26 cellular contexts compared by ENCODE assay signal in the genomic region with DNA sequence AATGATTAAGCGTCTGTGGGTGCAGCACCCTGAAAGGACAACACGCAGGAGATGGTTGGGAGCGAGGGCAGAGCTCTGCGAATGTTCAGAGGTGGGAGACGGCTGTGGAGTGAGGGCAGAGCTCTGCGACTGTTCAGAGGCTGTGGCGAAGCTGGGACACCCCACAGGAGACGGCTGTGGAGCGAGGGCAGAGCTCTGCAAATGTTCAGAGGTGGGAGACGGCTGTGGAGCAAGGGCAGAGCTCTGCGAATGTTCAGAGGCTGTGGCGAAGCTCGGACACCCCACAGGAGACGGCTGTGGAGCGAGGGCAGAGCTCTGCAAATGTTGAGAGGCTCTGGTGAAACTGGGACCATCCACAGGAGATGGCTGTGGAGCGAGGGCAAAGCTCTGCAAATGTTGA. TPM values are rescaled to one million over a fixed set of nuclear protein-coding genes. Genes with fewer than 3 reads are reported as not detected.
DNase-seq lines count a peak whose midpoint lies in the region; ATAC-seq, FAIRE-seq and TF ChIP-seq lines count a peak whose summit lies in the region.
"Had no signal": no experiment of that assay in that cellular context is flagged by ENCODE, and none has a peak within 500 bp of the region (broad histone marks: within the 10 kb centered on the region; RNA-seq: fewer than 3 reads in every experiment).

No MANE protein-coding gene starts in this region.

- no peak overlapping the region for H2BK5ac ChIP-seq in H1 (ENCODE audit: low read depth, low read length)
- H2BK5ac ChIP-seq in neuronal stem cell (ENCODE audit: low read length): no peak overlapping the region

- H3K4me1 Mint-ChIP-seq in activated naive CD8-positive, alpha-beta T cell (ENCODE audit: low read depth): peaks cover 6% of the 10 kb centered on the region
- peaks cover 2% of the 10 kb centered on the region for H3K4me1 Mint-ChIP-seq in activated naive CD8-positive, alpha-beta T cell treated with anti-CD3 and anti-CD28 coated beads, Interleukin-2, amount 50 U/mL, for 24 hours
- peaks cover 5% of the 10 kb centered on the region for H3K4me1 Mint-ChIP-seq in activated T-cell treated with anti-CD3 and anti-CD28 coated beads, Interleukin-2, amount 50 U/mL, for 24 hours (ENCODE audit: low read depth)
- H3K4me1 Mint-ChIP-seq: CD4-positive, CD25-positive, alpha-beta regulatory T cell had no signal

- H4K5ac ChIP-seq in H1 (ENCODE audit: insufficient read length, low read depth, low read length): no peak overlapping the region

- no peak overlapping the region for H3K4ac ChIP-seq in H1 (replicated peaks; ENCODE audit: insufficient read length, low read depth, low read length)
- H3K4ac ChIP-seq in neuronal stem cell (ENCODE audit: low read length): no peak overlapping the region

- H3K23ac ChIP-seq in H1 (ENCODE audit: insufficient read length) (no peak overlapping the region), neuronal stem cell (ENCODE audit: low read depth, low read length, poor library complexity) (no peak overlapping the region)

- no peaks in the 10 kb centered on the region for H3K36me3 Mint-ChIP-seq in activated naive CD8-positive, alpha-beta T cell
- no peaks in the 10 kb centered on the region for H3K36me3 Mint-ChIP-seq in activated naive CD8-positive, alpha-beta T cell treated with anti-CD3 and anti-CD28 coated beads, Interleukin-2, amount 50 U/mL, for 24 hours (ENCODE audit: low read depth)
- H3K36me3 Mint-ChIP-seq in activated T-cell treated with anti-CD3 and anti-CD28 coated beads, Interleukin-2, amount 50 U/mL, for 24 hours (ENCODE audit: low read depth): no peaks in the 10 kb centered on the region
- H3K36me3 Mint-ChIP-seq: CD4-positive, CD25-positive, alpha-beta regulatory T cell had no signal

- H3K4me2 ChIP-seq in H1 (ENCODE audit: insufficient read depth in 1 of 2, low read depth in 2 of 2, low read length in 2 of 2) (no peak overlapping the region), neuronal stem cell (ENCODE audit: insufficient read depth, low read length, poor library complexity, severe bottlenecking) (no peak overlapping the region)
- H3K4me2 ChIP-seq: GM23338 had no signal

- H2AFZ ChIP-seq in H1 (ENCODE audit: low read length): no peak overlapping the region
- no peak overlapping the region for H2AFZ ChIP-seq in neuronal stem cell (ENCODE audit: low read length)
- H2AFZ ChIP-seq: GM23338 had no signal

- H2BK20ac ChIP-seq in H1 (ENCODE audit: low read length): 0 out of 2 replicates have a peak overlapping the region, but pooled peaks have one; percentile 44

- no peak for TF ChIP-seq RAD21 in H1 (IDR thresholded peaks at IDR 0.05 in 1 of 2, conservative IDR thresholded peaks at IDR 0.05 in 1 of 2; ENCODE audit: low read depth in 2 of 2, low read length in 2 of 2)

- no peaks in the 10 kb centered on the region for H3K23me2 ChIP-seq in H1 (ENCODE audit: low read depth, low read length)

- no peak overlapping the region for H3K18ac ChIP-seq in H1 (ENCODE audit: extremely low read depth, low read length)
- no peak overlapping the region for H3K18ac ChIP-seq in neuronal stem cell (ENCODE audit: low read length)

- no peaks in the 10 kb centered on the region for H4K20me1 ChIP-seq in H1 (replicated peaks in 1 of 2; ENCODE audit: control insufficient read depth in 1 of 2, insufficient read depth in 2 of 2, low read length in 2 of 2)

- H3K27ac Mint-ChIP-seq in activated naive CD8-positive, alpha-beta T cell: peak overlapping the region; percentile 46
- no peak overlapping the region for H3K27ac Mint-ChIP-seq in activated naive CD8-positive, alpha-beta T cell treated with anti-CD3 and anti-CD28 coated beads, Interleukin-2, amount 50 U/mL, for 24 hours
- H3K27ac Mint-ChIP-seq in activated T-cell treated with anti-CD3 and anti-CD28 coated beads, Interleukin-2, amount 50 U/mL, for 24 hours: no peak overlapping the region
- H3K27ac Mint-ChIP-seq: GM23338 had no signal

- H3K36me3 ChIP-seq in H1 (ENCODE audit: control insufficient read depth in 2 of 4, insufficient read depth in 4 of 4, low read length in 3 of 4) (no peaks in the 10 kb centered on the region), neuronal stem cell (replicated peaks in 1 of 2; ENCODE audit: control insufficient read depth in 2 of 2, insufficient read depth in 2 of 2, low read length in 2 of 2) (no peaks in the 10 kb centered on the region)
- H3K36me3 ChIP-seq: BE2C had no signal

- H2AK5ac ChIP-seq in H1 (ENCODE audit: low read depth, low read length): no peak overlapping the region
- H2AK5ac ChIP-seq in neuronal stem cell (ENCODE audit: low read depth, low read length): no peak overlapping the region

- no peak overlapping the region for H2BK12ac ChIP-seq in H1 (ENCODE audit: low read depth, low read length)
- no peak overlapping the region for H2BK12ac ChIP-seq in neuronal stem cell (ENCODE audit: low read length)

- H3K4me1 ChIP-seq in H1 (replicated peaks in 1 of 4; ENCODE audit: control insufficient read depth in 3 of 4, insufficient read depth in 4 of 4, low read length in 3 of 4) (no peaks in the 10 kb centered on the region; a peak in 1 of 7 replicates), neuronal stem cell (ENCODE audit: control insufficient read depth in 2 of 2, insufficient read depth in 1 of 2, low read depth in 1 of 2, low read length in 2 of 2) (no peaks in the 10 kb centered on the region)
- H3K4me1 ChIP-seq: BE2C had no signal

- no peaks in the 10 kb centered on the region for H3K9me3 Mint-ChIP-seq in activated naive CD8-positive, alpha-beta T cell (ENCODE audit: low read depth)
- H3K9me3 Mint-ChIP-seq in activated naive CD8-positive, alpha-beta T cell treated with anti-CD3 and anti-CD28 coated beads, Interleukin-2, amount 50 U/mL, for 24 hours: peaks cover 7% of the 10 kb centered on the region
- H3K9me3 Mint-ChIP-seq in activated T-cell treated with anti-CD3 and anti-CD28 coated beads, Interleukin-2, amount 50 U/mL, for 24 hours: no peaks in the 10 kb centered on the region

- H4K91ac ChIP-seq in H1 (replicated peaks; ENCODE audit: insufficient read length, low read length) (no peak overlapping the region), neuronal stem cell (ENCODE audit: low read depth, low read length, poor library complexity) (no peak overlapping the region)

- H3K27me3 Mint-ChIP-seq in activated naive CD8-positive, alpha-beta T cell: no peaks in the 10 kb centered on the region
- H3K27me3 Mint-ChIP-seq in activated naive CD8-positive, alpha-beta T cell treated with anti-CD3 and anti-CD28 coated beads, Interleukin-2, amount 50 U/mL, for 24 hours: no peaks in the 10 kb centered on the region
- no peaks in the 10 kb centered on the region for H3K27me3 Mint-ChIP-seq in activated T-cell treated with anti-CD3 and anti-CD28 coated beads, Interleukin-2, amount 50 U/mL, for 24 hours

- H3K9ac ChIP-seq in H1 (replicated peaks in 1 of 4; ENCODE audit: extremely low read depth in 1 of 4, low read depth in 3 of 4, low read length in 3 of 4) (no peak overlapping the region), neuronal stem cell (ENCODE audit: low read depth, low read length, poor library complexity) (no peak overlapping the region)

- no peak overlapping the region for H3K56ac ChIP-seq in H1 (replicated peaks; ENCODE audit: insufficient read length, low read depth, low read length)

- H2BK120ac ChIP-seq in H1 (replicated peaks; ENCODE audit: low read depth, low read length) (no peak overlapping the region), neuronal stem cell (ENCODE audit: low read depth, low read length) (no peak overlapping the region)

- no peak overlapping the region for H3K4me3 ChIP-seq in H1 (ENCODE audit: extremely low read depth in 1 of 4, insufficient read depth in 2 of 4, low read depth in 3 of 4, low read length in 4 of 4)
- H3K4me3 ChIP-seq in neuronal stem cell (ENCODE audit: low read length in 2 of 2): no peak overlapping the region
- H3K4me3 ChIP-seq: GM23338 had no signal

- H3K27me3 ChIP-seq in H1 (replicated peaks in 1 of 4; ENCODE audit: control insufficient read depth in 3 of 4, extremely low read depth in 1 of 4, insufficient read depth in 3 of 4, low read length in 3 of 4): peaks cover 0 to 5% (median 1%) of the 10 kb centered on the region in 4 experiments; a peak in 2 of 7 replicates
- H3K27me3 ChIP-seq in neuronal stem cell (ENCODE audit: control insufficient read depth in 3 of 3, insufficient read depth in 3 of 3, low read depth in 1 of 3, low read length in 3 of 3): no peaks in the 10 kb centered on the region
- H3K27me3 ChIP-seq: BE2C had no signal

- POLR2A ChIA-PET in H1 (lab: Charles Lee; ENCODE audit: partially characterized antibody): interaction anchor here (0.6 kb wide), 1 partner anchor 717 kb away, joined by 4 read pairs; no protein-coding TSS in a partner anchor

- peaks cover 0 to 7% of the 10 kb centered on the region in 2 experiments; a peak in 1 of 4 replicates for H3K9me3 ChIP-seq in H1 (ENCODE audit: insufficient read depth in 2 of 2, low read depth in 1 of 2, low read length in 1 of 2)
- no peaks in the 10 kb centered on the region for H3K9me3 ChIP-seq in neuronal stem cell (replicated peaks in 1 of 2; ENCODE audit: control insufficient read depth in 2 of 2, insufficient read depth in 1 of 2, low read depth in 1 of 2, low read length in 2 of 2)
- H3K9me3 ChIP-seq: BE2C had no signal

- no peak for DNase-seq in activated naive CD8-positive, alpha-beta T cell treated with anti-CD3 and anti-CD28 coated beads, Interleukin-2, amount 50 U/mL, for 24 hours
- DNase-seq in H1 (ENCODE audit: low read depth in 1 of 2, low spot score in 2 of 2) (no peak), neuronal stem cell (ENCODE audit: low spot score) (no peak), NCI-H82 treated with DMSO at 0.1 percent for 48 hours (lab: John Stamatoyannopoulos, UW; ENCODE audit: unreplicated experiment) (no peak)
- DNase-seq in activated T-cell treated with anti-CD3 and anti-CD28 coated beads, Interleukin-2, amount 50 U/mL, for 24 hours: no peak
- no peak for DNase-seq in stimulated activated naive CD4-positive, alpha-beta T cell treated with Interleukin-2 at 50 U/mL for 16 hours (lab: John Stamatoyannopoulos, UW)
- DNase-seq: BE2C; CD4-positive, CD25-positive, alpha-beta regulatory T cell; COR-L47; DMS53; HCEC 1CT; IMR-90; KG1; MM.1S; NCI-H2029 treated with DMSO at 0.1 percent for 48 hours; NCI-H446 treated with DMSO at 0.1 percent for 48 hours; NCI-H526; NCI-H82; SHP77 treated with DMSO at 0.1 percent for 48 hours had no signal

- TF ChIP-seq POLR2A in H1 (IDR thresholded peaks at IDR 0.05; ENCODE audit: control extremely low read depth in 1 of 2, low read depth in 2 of 2, low read length in 2 of 2): no peak

- H2BK15ac ChIP-seq in H1 (ENCODE audit: low read length) (no peak overlapping the region), neuronal stem cell (ENCODE audit: low read length) (no peak overlapping the region)

- H3K79me2 ChIP-seq in H1 (ENCODE audit: control insufficient read depth in 1 of 2, insufficient read depth in 2 of 2, low read length in 2 of 2): no peaks in the 10 kb centered on the region

- no peak overlapping the region for H4K8ac ChIP-seq in H1 (ENCODE audit: extremely low read depth, insufficient read depth, low read length)
- H4K8ac ChIP-seq in neuronal stem cell (ENCODE audit: low read depth, low read length): no peak overlapping the region

- no peak for FAIRE-seq in H1 (lab: Jason Lieb, UNC)
- FAIRE-seq: GM18507 had no signal

- H3K4me3 Mint-ChIP-seq in activated naive CD8-positive, alpha-beta T cell: no peak overlapping the region
- H3K4me3 Mint-ChIP-seq in activated naive CD8-positive, alpha-beta T cell treated with anti-CD3 and anti-CD28 coated beads, Interleukin-2, amount 50 U/mL, for 24 hours: no peak overlapping the region
- H3K4me3 Mint-ChIP-seq in activated T-cell treated with anti-CD3 and anti-CD28 coated beads, Interleukin-2, amount 50 U/mL, for 24 hours: no peak overlapping the region
- H3K4me3 Mint-ChIP-seq: CD4-positive, CD25-positive, alpha-beta regulatory T cell; GM23338 had no signal

- H3K27ac ChIP-seq in H1 (ENCODE audit: low read depth, low read length): no peak overlapping the region
- no peak overlapping the region for H3K27ac ChIP-seq in neuronal stem cell (replicated peaks; ENCODE audit: low read length)
- H3K27ac ChIP-seq: 22Rv1 had no signal

- H3K79me1 ChIP-seq in H1 (ENCODE audit: low read depth, low read length) (no peaks in the 10 kb centered on the region), neuronal stem cell (ENCODE audit: low read depth, low read length) (no peaks in the 10 kb centered on the region)

- TF ChIP-seq EP300 in H1 (IDR thresholded peaks at IDR 0.05; ENCODE audit: borderline replicate concordance in 1 of 2, low read depth in 2 of 2, low read length in 2 of 2): no peak

- TF ChIP-seq CTCF in H1 (IDR thresholded peaks at IDR 0.05; ENCODE audit: control extremely low read depth in 1 of 3, insufficient read depth in 1 of 3, low read depth in 1 of 3, low read length in 3 of 3): no peak

- 84% methylated on average over 16 of the region's 16 CpGs; no CpG with 5 or more reads in 1 of the 2 experiments for WGBS in H1 (ENCODE audit: extremely low coverage in 1 of 2, insufficient coverage in 1 of 2, insufficient read length in 1 of 2, insufficient replicate concordance in 2 of 2, low coverage in 1 of 2, low lambda C conversion rate in 2 of 2, missing lambda C conversion rate in 1 of 2), 2 experiments
- whole genome bisulfite sequencing in neuronal stem cell (ENCODE audit: extremely low coverage in 2 of 2, insufficient read length in 2 of 2, insufficient replicate concordance in 1 of 2), 2 donors: no CpG with 5 or more reads among the region's 16 CpGs

- no peak for ATAC-seq in activated naive CD8-positive, alpha-beta T cell treated with anti-CD3 and anti-CD28 coated beads, Interleukin-2, amount 50 U/mL, for 24 hours
- ATAC-seq: GM23338, Panc1 had no signal

- CTCF ChIA-PET in H1 (lab: Charles Lee; ENCODE audit: partially characterized antibody): interaction anchor here (1.1 to 2.5 kb wide), 4 partner anchors 13 to 196 kb away, joined by 3 to 6 read pairs (median 4); no protein-coding TSS in a partner anchor

- H3K14ac ChIP-seq in H1 (ENCODE audit: insufficient read length) (no peak overlapping the region), neuronal stem cell (ENCODE audit: low read length) (peak overlapping the region; percentile 11)

RNA-seq across cellular contexts. Expression of a gene that starts 40.0 kb away (rescaled TPM):
- total RNA-seq in H1 (2021; fragmentation: NEBNext Ultra II Directional; extraction: Animal tissue kit (Norgen Biotek cat#: 25700)): 14.3 and 18.1 TPM in 2 replicates
- polyA plus RNA-seq in H1 (2011; rRNA removed): 6.6 TPM in 2 replicates
- 8.8 TPM for polyA plus RNA-seq in H1 (2011; cell fraction: cytosol; rRNA removed)
- 24.3 TPM for polyA plus RNA-seq in H1 (2011; cell fraction: nucleus; rRNA removed)
- 7.4 to 10.4 TPM (median 9.0 TPM) in 4 replicates for polyA plus RNA-seq in H1 (2012, experiment 1 of 2)
- 4.1 TPM for polyA plus RNA-seq in H1 (2012, experiment 2 of 2)
- polyA plus RNA-seq in H1 (2013, experiment 1 of 2): 4.3 TPM
- 5.0 TPM for polyA plus RNA-seq in H1 (2013, experiment 2 of 2)
- 21.3 and 26.6 TPM in 2 replicates for polyA minus RNA-seq in H1 (2011; rRNA and poly(A)+ RNA removed)
- polyA minus RNA-seq in H1 (2011; cell fraction: cytosol; rRNA and poly(A)+ RNA removed): 17.2 TPM
- polyA minus RNA-seq in H1 (2011; cell fraction: nucleus; rRNA and poly(A)+ RNA removed): 62.8 TPM
- 2.0 TPM for polyA plus RNA-seq in neuronal stem cell (2013, experiment 1 of 2)
- 1.6 TPM for polyA plus RNA-seq in neuronal stem cell (2013, experiment 2 of 2)
- total RNA-seq: Daoy, G401 had no signal
- polyA plus RNA-seq: CD4-positive, CD25-positive, alpha-beta regulatory T cell had no signal
